In genomic region chr7:106775552-106775936, GRCh38 we compare ENCODE assay signal across 10 cellular contexts.
DNase-seq lines count a peak whose midpoint lies in the region; ATAC-seq, FAIRE-seq and TF ChIP-seq lines count a peak whose summit lies in the region.
"Had no signal": no experiment of that assay in that cellular context is flagged by ENCODE, and none has a peak within 500 bp of the region (broad histone marks: within the 10 kb centered on the region; RNA-seq: fewer than 3 reads in every experiment).

No MANE protein-coding gene starts in this region.

- no peak overlapping the region for H3K27ac Mint-ChIP-seq in CD8-positive, alpha-beta T cell
- no peak overlapping the region for H3K27ac Mint-ChIP-seq in GM23338
- H3K27ac Mint-ChIP-seq: activated B cell treated with CpG ODN at 0.5 μM for 24 hours had no signal

- H3K56ac ChIP-seq in H1 (replicated peaks; ENCODE audit: insufficient read length, low read depth, low read length): no peak overlapping the region

- peak overlapping the region; percentile 83 for H3K27ac ChIP-seq in GM23248
- peak overlapping the region; percentile 70 for H3K27ac ChIP-seq in PC-9
- no peak overlapping the region for H3K27ac ChIP-seq in H1 (ENCODE audit: low read depth, low read length)
- peak overlapping the region; percentile 72 for H3K27ac ChIP-seq in trophoblast cell (ENCODE audit: low read depth, low read length)
- no peak overlapping the region for H3K27ac ChIP-seq in CD8-positive, alpha-beta T cell (ENCODE audit: low read depth, low read length)
- no peak overlapping the region for H3K27ac ChIP-seq in GM23338 (ENCODE audit: low read depth)
- H3K27ac ChIP-seq: body of pancreas had no signal

- H3K79me1 ChIP-seq in H1 (ENCODE audit: low read depth, low read length) (no peaks in the 10 kb centered on the region), trophoblast cell (ENCODE audit: low read length) (peaks cover 11% of the 10 kb centered on the region)

- no peak for TF ChIP-seq EP300 in H1 (IDR thresholded peaks at IDR 0.05; ENCODE audit: borderline replicate concordance in 1 of 2, low read depth in 2 of 2, low read length in 2 of 2)

- H4K91ac ChIP-seq in H1 (replicated peaks; ENCODE audit: insufficient read length, low read length): no peak overlapping the region
- H4K91ac ChIP-seq in trophoblast cell (ENCODE audit: low read depth, low read length): no peak overlapping the region

- POLR2A ChIA-PET in PC-9 (lab: Charles Lee; ENCODE audit: unreplicated experiment) (interaction anchor here (0.5 to 1.4 kb wide), 16 partner anchors 10 to 1763 kb away, joined by 3 to 16 read pairs (median 5); partner anchors contain the start of gene NAMPT), H1 (lab: Charles Lee; ENCODE audit: partially characterized antibody) (no interaction called here)
- POLR2A ChIA-PET in CD8-positive, alpha-beta T cell (lab: Charles Lee): no interaction called here

- FAIRE-seq in H1 (lab: Jason Lieb, UNC): no peak

- CTCF ChIA-PET in PC-9 (lab: Charles Lee): interaction anchor here (1.2 to 1.8 kb wide), 3 partner anchors 39 to 233 kb away, joined by 5 to 7 read pairs (median 6); partner anchors contain the start of gene CCDC71L
- CTCF ChIA-PET in H1 (lab: Charles Lee; ENCODE audit: partially characterized antibody): interaction anchor here (1.2 kb wide), 1 partner anchor 19 kb away, joined by 3 read pairs; no protein-coding TSS in a partner anchor
- CTCF ChIA-PET in CD8-positive, alpha-beta T cell (lab: Charles Lee): interaction anchor here (1.1 kb wide), 1 partner anchor 40 kb away, joined by 3 read pairs; no protein-coding TSS in a partner anchor

- H2AFZ ChIP-seq in GM23248 (peak overlapping the region; percentile 57), PC-9 (peak overlapping the region; percentile 14; the same call in 1 of the 2 replicates), H1 (ENCODE audit: low read length) (peak overlapping the region; percentile 74), trophoblast cell (ENCODE audit: insufficient read depth, low read length, poor library complexity) (no peak overlapping the region), GM23338 (no peak overlapping the region)

- H3K27me3 Mint-ChIP-seq in CD8-positive, alpha-beta T cell (ENCODE audit: low read depth): no peaks in the 10 kb centered on the region
- H3K27me3 Mint-ChIP-seq in GM23338 (ENCODE audit: insufficient read depth, low read depth, poor library complexity): peaks cover 1% of the 10 kb centered on the region

- peaks cover 64% of the 10 kb centered on the region for H3K4me1 ChIP-seq in GM23248 (ENCODE audit: insufficient read depth)
- peaks cover 67% of the 10 kb centered on the region for H3K4me1 ChIP-seq in PC-9 (replicated peaks; ENCODE audit: insufficient read depth)
- peaks cover 0 to 3% (median 0%) of the 10 kb centered on the region in 4 experiments; a peak in 1 of 7 replicates for H3K4me1 ChIP-seq in H1 (replicated peaks in 1 of 4; ENCODE audit: control insufficient read depth in 3 of 4, insufficient read depth in 4 of 4, low read length in 3 of 4)
- peaks cover 2 to 14% of the 10 kb centered on the region in 2 experiments for H3K4me1 ChIP-seq in trophoblast cell (ENCODE audit: control insufficient read depth in 1 of 2, insufficient read depth in 2 of 2, low read length in 2 of 2)
- no peaks in the 10 kb centered on the region for H3K4me1 ChIP-seq in CD8-positive, alpha-beta T cell (ENCODE audit: insufficient read depth, low read length)
- no peaks in the 10 kb centered on the region for H3K4me1 ChIP-seq in GM23338 (ENCODE audit: insufficient read depth)

- H2BK15ac ChIP-seq in H1 (ENCODE audit: low read length): no peak overlapping the region

- H3K18ac ChIP-seq in H1 (ENCODE audit: extremely low read depth, low read length) (no peak overlapping the region), trophoblast cell (ENCODE audit: low read length) (no peak overlapping the region)

- TF ChIP-seq CTCF in PC-9 (conservative IDR thresholded peaks at IDR 0.05): no peak
- no peak for TF ChIP-seq CTCF in H1 (IDR thresholded peaks at IDR 0.05; ENCODE audit: control extremely low read depth in 1 of 3, insufficient read depth in 1 of 3, low read depth in 1 of 3, low read length in 3 of 3)
- TF ChIP-seq CTCF in CD8-positive, alpha-beta T cell (IDR thresholded peaks at IDR 0.05): no peak
- no peak for TF ChIP-seq CTCF in GM23338 (conservative IDR thresholded peaks at IDR 0.05; ENCODE audit: low read depth in 2 of 2)

- 0 out of 2 replicates have a peak overlapping the region, but pooled peaks have one; percentile 75 for H2BK12ac ChIP-seq in H1 (ENCODE audit: low read depth, low read length)
- H2BK12ac ChIP-seq in trophoblast cell (ENCODE audit: low read length): peak overlapping the region; percentile 39

- peak overlapping the region; percentile 56 for H3K4me3 ChIP-seq in GM23248
- peak overlapping the region; percentile 25; the same call in 1 of the 2 replicates for H3K4me3 ChIP-seq in PC-9
- no peak overlapping the region for H3K4me3 ChIP-seq in H1 (ENCODE audit: extremely low read depth in 1 of 4, insufficient read depth in 2 of 4, low read depth in 3 of 4, low read length in 4 of 4)
- no peak overlapping the region for H3K4me3 ChIP-seq in trophoblast cell (ENCODE audit: low read depth, low read length)
- no peak overlapping the region for H3K4me3 ChIP-seq in CD8-positive, alpha-beta T cell (ENCODE audit: low read depth, low read length)
- no peak overlapping the region for H3K4me3 ChIP-seq in GM23338
- H3K4me3 ChIP-seq: body of pancreas had no signal

- H3K23ac ChIP-seq in H1 (ENCODE audit: insufficient read length): no peak overlapping the region
- no peak overlapping the region for H3K23ac ChIP-seq in trophoblast cell (ENCODE audit: low read length)

- intact Hi-C loops in PC-9 (cut with micrococcal nuclease; ENCODE audit: unreplicated experiment): loop anchor here (1.0 to 10.0 kb wide), 10 partner anchors 39 to 1761 kb away; partner anchors contain the start of genes KMT2E and PNPLA8
- intact Hi-C loops in CD8-positive, alpha-beta T cell (cut with DNase I, micrococcal nuclease): no loop called here

- H3K23me2 ChIP-seq in H1 (ENCODE audit: low read depth, low read length): no peaks in the 10 kb centered on the region

- H2BK120ac ChIP-seq in H1 (replicated peaks; ENCODE audit: low read depth, low read length): no peak overlapping the region
- H2BK120ac ChIP-seq in trophoblast cell (ENCODE audit: insufficient read depth, low read length, poor library complexity): no peak overlapping the region

- H3K27me3 ChIP-seq in GM23248 (replicated peaks; ENCODE audit: insufficient read depth) (no peaks in the 10 kb centered on the region), PC-9 (ENCODE audit: insufficient read depth, low read depth) (no peaks in the 10 kb centered on the region), H1 (replicated peaks in 1 of 4; ENCODE audit: control insufficient read depth in 3 of 4, extremely low read depth in 1 of 4, insufficient read depth in 3 of 4, low read length in 3 of 4) (no peaks in the 10 kb centered on the region), trophoblast cell (ENCODE audit: insufficient read depth, low read length) (no peaks in the 10 kb centered on the region), GM23338 (ENCODE audit: insufficient read depth) (no peaks in the 10 kb centered on the region)
- H3K27me3 ChIP-seq in CD8-positive, alpha-beta T cell (ENCODE audit: insufficient read depth, low read length): no peaks in the 10 kb centered on the region
- H3K27me3 ChIP-seq: body of pancreas had no signal

- H4K12ac ChIP-seq in trophoblast cell (ENCODE audit: low read depth, low read length): no peak overlapping the region

- WGBS in GM23248 (ENCODE audit: low coverage in 1 of 2, low lambda C conversion rate in 2 of 2, missing lambda C conversion rate in 2 of 2), 2 experiments: 1% methylated on average over 4 of the region's 4 CpGs
- WGBS in H1 (ENCODE audit: extremely low coverage in 1 of 2, insufficient coverage in 1 of 2, insufficient read length in 1 of 2, insufficient replicate concordance in 2 of 2, low coverage in 1 of 2, low lambda C conversion rate in 2 of 2, missing lambda C conversion rate in 1 of 2), 2 experiments: 90% methylated on average over 4 of the region's 4 CpGs; no CpG with 5 or more reads in 1 of the 2 experiments
- WGBS in trophoblast cell (ENCODE audit: extremely low coverage, insufficient coverage, insufficient read length): no CpG with 5 or more reads among the region's 4 CpGs

- in situ Hi-C loops in GM23248 (cut with MboI): no loop called here

- H3K4me1 Mint-ChIP-seq in CD8-positive, alpha-beta T cell (ENCODE audit: low read depth): no peaks in the 10 kb centered on the region
- H3K4me1 Mint-ChIP-seq in GM23338: peaks cover 9% of the 10 kb centered on the region; the same call in 2 of the 3 replicates
- H3K4me1 Mint-ChIP-seq: activated B cell treated with CpG ODN at 0.5 μM for 24 hours had no signal

- peak overlapping the region; percentile 85 for H3K4me2 ChIP-seq in GM23248 (ENCODE audit: unreplicated experiment)
- H3K4me2 ChIP-seq in PC-9: peak overlapping the region; percentile 51
- no peak overlapping the region for H3K4me2 ChIP-seq in H1 (ENCODE audit: insufficient read depth in 1 of 2, low read depth in 2 of 2, low read length in 2 of 2)
- no peak overlapping the region for H3K4me2 ChIP-seq in trophoblast cell (ENCODE audit: low read length)
- H3K4me2 ChIP-seq in GM23338: no peak overlapping the region

- no peak overlapping the region for H2BK5ac ChIP-seq in H1 (ENCODE audit: low read depth, low read length)
- H2BK5ac ChIP-seq in trophoblast cell (ENCODE audit: low read depth, low read length, poor library complexity): no peak overlapping the region

- H3K9me3 ChIP-seq in GM23248 (ENCODE audit: low read depth) (no peaks in the 10 kb centered on the region), PC-9 (ENCODE audit: insufficient read depth, low read depth) (peaks cover 18% of the 10 kb centered on the region), H1 (ENCODE audit: insufficient read depth in 2 of 2, low read depth in 1 of 2, low read length in 1 of 2) (no peaks in the 10 kb centered on the region), trophoblast cell (ENCODE audit: insufficient read depth, low read depth, low read length) (no peaks in the 10 kb centered on the region)
- no peaks in the 10 kb centered on the region for H3K9me3 ChIP-seq in CD8-positive, alpha-beta T cell (ENCODE audit: low read length)
- H3K9me3 ChIP-seq: body of pancreas had no signal

- peaks cover 50% of the 10 kb centered on the region for H3F3A ChIP-seq in GM23248 (ENCODE audit: insufficient read depth)
- peaks cover 30% of the 10 kb centered on the region; the same call in 1 of the 2 replicates for H3F3A ChIP-seq in PC-9 (ENCODE audit: insufficient read depth, low read depth)
- H3F3A ChIP-seq in GM23338 (replicated peaks; ENCODE audit: low read depth): no peaks in the 10 kb centered on the region

- no TSS peak for BruUV-seq in PC-9 (replicated peaks; lab: Mats Ljungman, UMichigan)

- TF ChIP-seq RAD21 in H1 (IDR thresholded peaks at IDR 0.05 in 1 of 2, conservative IDR thresholded peaks at IDR 0.05 in 1 of 2; ENCODE audit: low read depth in 2 of 2, low read length in 2 of 2): no peak

- H3K14ac ChIP-seq in H1 (ENCODE audit: insufficient read length) (no peak overlapping the region), trophoblast cell (ENCODE audit: low read length) (no peak overlapping the region)

- no peak overlapping the region for H3K4me3 Mint-ChIP-seq in CD8-positive, alpha-beta T cell
- H3K4me3 Mint-ChIP-seq in GM23338: no peak overlapping the region
- H3K4me3 Mint-ChIP-seq: activated B cell treated with CpG ODN at 0.5 μM for 24 hours had no signal

- peak; percentile 87 for DNase-seq in GM23248
- peak; percentile 58 to 75 for DNase-seq in PC-9
- no peak for DNase-seq in H1 (ENCODE audit: low read depth in 1 of 2, low spot score in 2 of 2)
- peak; percentile 60 to 80 for DNase-seq in trophoblast cell
- no peak for DNase-seq in SIG-M5 (lab: John Stamatoyannopoulos, UW)
- no peak for DNase-seq in CD8-positive, alpha-beta T cell
- no peak for DNase-seq in GM23338 (ENCODE audit: low spot score)
- no peak for DNase-seq in stimulated activated CD4-positive, alpha-beta T cell treated with anti-CD3 and anti-CD28 coated beads, Interleukin-2, amount 100 ng/mL, for 48 hours
- DNase-seq: activated B cell treated with CpG ODN at 0.5 μM for 24 hours, body of pancreas had no signal

- H3K36me3 Mint-ChIP-seq in CD8-positive, alpha-beta T cell: no peaks in the 10 kb centered on the region
- no peaks in the 10 kb centered on the region for H3K36me3 Mint-ChIP-seq in GM23338 (ENCODE audit: low read depth)

- H2BK20ac ChIP-seq in H1 (ENCODE audit: low read length): no peak overlapping the region

- H3K9me2 ChIP-seq in GM23248 (ENCODE audit: insufficient read depth) (0 out of 2 replicates have a peak, but pooled peaks cover 6% of the 10 kb centered on the region), PC-9 (ENCODE audit: insufficient read depth) (no peaks in the 10 kb centered on the region), GM23338 (ENCODE audit: insufficient read depth) (peaks cover 3% of the 10 kb centered on the region; the same call in 1 of the 2 replicates)

- H4K8ac ChIP-seq in H1 (ENCODE audit: extremely low read depth, insufficient read depth, low read length) (no peak overlapping the region), trophoblast cell (ENCODE audit: low read depth, low read length) (peak overlapping the region; percentile 9)

- H3K36me3 ChIP-seq in GM23248 (ENCODE audit: low read depth): no peaks in the 10 kb centered on the region
- H3K36me3 ChIP-seq in PC-9 (ENCODE audit: low read depth): no peaks in the 10 kb centered on the region; the same call in 1 of the 2 replicates
- no peaks in the 10 kb centered on the region; a peak in 1 of 8 replicates for H3K36me3 ChIP-seq in H1 (ENCODE audit: control insufficient read depth in 2 of 4, insufficient read depth in 4 of 4, low read length in 3 of 4)
- H3K36me3 ChIP-seq in trophoblast cell (ENCODE audit: control insufficient read depth in 1 of 2, insufficient read depth in 2 of 2, low read length in 2 of 2): no peaks in the 10 kb centered on the region
- H3K36me3 ChIP-seq in CD8-positive, alpha-beta T cell (ENCODE audit: insufficient read depth, low read length): no peaks in the 10 kb centered on the region
- no peaks in the 10 kb centered on the region for H3K36me3 ChIP-seq in GM23338 (ENCODE audit: insufficient read depth)

- no peak overlapping the region for H4K5ac ChIP-seq in H1 (ENCODE audit: insufficient read length, low read depth, low read length)

- no peaks in the 10 kb centered on the region for H3K79me2 ChIP-seq in GM23248 (ENCODE audit: insufficient read depth)
- no peaks in the 10 kb centered on the region for H3K79me2 ChIP-seq in PC-9 (ENCODE audit: low read depth)
- no peaks in the 10 kb centered on the region for H3K79me2 ChIP-seq in H1 (ENCODE audit: control insufficient read depth in 1 of 2, insufficient read depth in 2 of 2, low read length in 2 of 2)
- H3K79me2 ChIP-seq in trophoblast cell (ENCODE audit: control insufficient read depth, insufficient read depth, low read length, poor library complexity): no peaks in the 10 kb centered on the region
- no peaks in the 10 kb centered on the region for H3K79me2 ChIP-seq in GM23338 (replicated peaks; ENCODE audit: insufficient read depth)

- no peak for ATAC-seq in CD8-positive, alpha-beta T cell
- ATAC-seq in GM23338: no peak
- ATAC-seq: body of pancreas had no signal

- H3K4ac ChIP-seq in H1 (replicated peaks; ENCODE audit: insufficient read length, low read depth, low read length): no peak overlapping the region
- no peak overlapping the region for H3K4ac ChIP-seq in trophoblast cell (ENCODE audit: low read depth, low read length)

- TF ChIP-seq POLR2A in H1 (IDR thresholded peaks at IDR 0.05; ENCODE audit: control extremely low read depth in 1 of 2, low read depth in 2 of 2, low read length in 2 of 2): no peak

- H2AK5ac ChIP-seq in H1 (ENCODE audit: low read depth, low read length): no peak overlapping the region
- H2AK5ac ChIP-seq in trophoblast cell (ENCODE audit: low read length): no peak overlapping the region

- H3K9ac ChIP-seq in GM23248: peak overlapping the region; percentile 63
- no peak overlapping the region for H3K9ac ChIP-seq in H1 (replicated peaks in 1 of 4; ENCODE audit: extremely low read depth in 1 of 4, low read depth in 3 of 4, low read length in 3 of 4)
- no peak overlapping the region for H3K9ac ChIP-seq in trophoblast cell (ENCODE audit: low read length)

- H4K20me1 ChIP-seq in GM23248 (ENCODE audit: insufficient read depth) (no peaks in the 10 kb centered on the region), PC-9 (ENCODE audit: insufficient read depth) (no peaks in the 10 kb centered on the region), H1 (replicated peaks in 1 of 2; ENCODE audit: control insufficient read depth in 1 of 2, insufficient read depth in 2 of 2, low read length in 2 of 2) (no peaks in the 10 kb centered on the region), GM23338 (replicated peaks; ENCODE audit: insufficient read depth) (no peaks in the 10 kb centered on the region)

- no peaks in the 10 kb centered on the region for H3K9me3 Mint-ChIP-seq in CD8-positive, alpha-beta T cell
- H3K9me3 Mint-ChIP-seq in GM23338: no peaks in the 10 kb centered on the region

Comparison
In these comparisons a context has a peak if more than half of its experiments do, and no peak if none do; other contexts are left out.
1. DNase-seq: peak in GM23248 (single experiment), PC-9 (2 of 2) and trophoblast cell (2 of 2); none in H1 (0 of 2), SIG-M5 (single experiment), CD8-positive, alpha-beta T cell (0 of 7), GM23338 (single experiment) and stimulated activated CD4-positive, alpha-beta T cell treated with anti-CD3 and anti-CD28 coated beads, Interleukin-2, amount 100 ng/mL, for 48 hours (0 of 2).
2. H2AFZ ChIP-seq: peak in GM23248 (single experiment), PC-9 (single experiment) and H1 (single experiment); none in trophoblast cell (single experiment) and GM23338 (single experiment).
3. H3K27ac ChIP-seq: peak in GM23248 (single experiment), PC-9 (single experiment) and trophoblast cell (single experiment); none in H1 (single experiment), CD8-positive, alpha-beta T cell (single experiment) and GM23338 (single experiment).
4. H3K4me2 ChIP-seq: peak in GM23248 (single experiment) and PC-9 (single experiment); none in H1 (0 of 2), trophoblast cell (single experiment) and GM23338 (single experiment).
5. H3K4me3 ChIP-seq: peak in GM23248 (single experiment) and PC-9 (single experiment); none in H1 (0 of 4), trophoblast cell (single experiment), CD8-positive, alpha-beta T cell (single experiment) and GM23338 (single experiment).